Comparison of ENCODE assay signal across 11 cellular contexts in the genomic region with DNA sequence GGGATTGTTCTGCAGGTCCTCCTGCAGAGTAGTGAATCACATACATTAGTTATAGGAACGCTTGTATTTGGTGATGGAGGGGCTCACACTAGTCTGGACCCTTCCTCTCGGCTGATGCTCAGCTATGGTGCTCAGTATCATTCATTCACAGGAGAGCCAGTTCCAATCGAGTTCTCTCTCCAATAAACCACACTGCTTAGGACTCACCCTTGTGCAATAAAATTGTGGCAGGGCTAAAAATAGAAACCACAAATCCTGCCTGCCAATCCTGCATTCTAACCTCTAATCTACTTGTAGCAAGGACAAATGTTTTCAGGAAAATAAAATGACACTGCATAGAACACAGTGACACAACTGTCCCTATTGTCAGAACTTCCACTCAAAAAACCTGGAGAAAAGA.
A peak's percentile ranks its signal among the peaks of the same experiment; 100 is the strongest.
DNase-seq lines count a peak whose midpoint lies in the region; ATAC-seq and TF ChIP-seq lines count a peak whose summit lies in the region.
"Had no signal": no experiment of that assay in that cellular context is flagged by ENCODE, and none has a peak within 500 bp of the region (broad histone marks: within the 10 kb centered on the region; RNA-seq: fewer than 3 reads in every experiment).

No MANE protein-coding gene starts in this region.

- ATAC-seq in Right ventricle myocardium superior (ENCODE audit: poor library complexity) (peak; percentile 81), left colon (peak; percentile 76), upper lobe of right lung (peak; percentile 45)

- H3K4me3 ChIP-seq in right atrium auricular region (no peak overlapping the region), upper lobe of right lung (no peak overlapping the region), esophagus squamous epithelium (no peak overlapping the region), tibial nerve (no peak overlapping the region)
- H3K4me3 ChIP-seq: sigmoid colon had no signal

- TF ChIP-seq POLR2A in esophagus squamous epithelium (IDR thresholded peaks at IDR 0.05) (no peak), tibial nerve (IDR thresholded peaks at IDR 0.05) (no peak)

- intact Hi-C loops in Right ventricle myocardium superior (cut with DNase I), result no loop called here
- intact Hi-C loops in left colon (cut with DNase I, micrococcal nuclease), result no loop called here
- intact Hi-C loops in upper lobe of right lung (cut with DNase I), result no loop called here
- intact Hi-C loops in esophagus squamous epithelium (cut with DNase I), result no loop called here

- TF ChIP-seq CTCF in right atrium auricular region (IDR thresholded peaks at IDR 0.05) (no peak), upper lobe of right lung (IDR thresholded peaks at IDR 0.05) (no peak), esophagus squamous epithelium (IDR thresholded peaks at IDR 0.05) (no peak), tibial nerve (IDR thresholded peaks at IDR 0.05) (no peak)

- H3K27ac ChIP-seq in right atrium auricular region, result peak overlapping the region in 1 of 2 donors; percentile 85
- no peak overlapping the region for H3K27ac ChIP-seq in upper lobe of right lung
- H3K27ac ChIP-seq in esophagus squamous epithelium, result no peak overlapping the region
- H3K27ac ChIP-seq in tibial nerve, result peak overlapping the region in 1 of 4 donors; percentile 70
- H3K27ac ChIP-seq: sigmoid colon had no signal

- H3K4me1 ChIP-seq in right atrium auricular region (peaks cover 0 to 40% of the 10 kb centered on the region in 2 donors), upper lobe of right lung (peaks cover 43% of the 10 kb centered on the region), esophagus squamous epithelium (peaks cover 0 to 46% (median 11%) of the 10 kb centered on the region in 3 donors), tibial nerve (peaks cover 0 to 76% (median 38%) of the 10 kb centered on the region in 4 donors)

- no peaks in the 10 kb centered on the region for H3K27me3 ChIP-seq in right atrium auricular region
- H3K27me3 ChIP-seq in upper lobe of right lung, result no peaks in the 10 kb centered on the region
- no peaks in the 10 kb centered on the region for H3K27me3 ChIP-seq in esophagus squamous epithelium
- H3K27me3 ChIP-seq in tibial nerve, result no peaks in the 10 kb centered on the region
- H3K27me3 ChIP-seq: sigmoid colon had no signal

- H3K9me3 ChIP-seq in right atrium auricular region (no peaks in the 10 kb centered on the region), upper lobe of right lung (no peaks in the 10 kb centered on the region), esophagus squamous epithelium (no peaks in the 10 kb centered on the region), tibial nerve (no peaks in the 10 kb centered on the region)
- H3K9me3 ChIP-seq: sigmoid colon had no signal

- 60% methylated on average over 3 of the region's 3 CpGs; no CpG with 5 or more reads in 1 of the 2 donors for WGBS in esophagus squamous epithelium, 2 donors
- whole genome bisulfite sequencing in tibial nerve, 2 donors, result 71 to 74% methylated on average over 3 of the region's 3 CpGs

- no peak for TF ChIP-seq EP300 in tibial nerve (IDR thresholded peaks at IDR 0.05)

- no peaks in the 10 kb centered on the region for H3K36me3 ChIP-seq in right atrium auricular region
- no peaks in the 10 kb centered on the region for H3K36me3 ChIP-seq in upper lobe of right lung
- no peaks in the 10 kb centered on the region for H3K36me3 ChIP-seq in esophagus squamous epithelium
- no peaks in the 10 kb centered on the region for H3K36me3 ChIP-seq in tibial nerve
- H3K36me3 ChIP-seq: sigmoid colon had no signal

- no peak for DNase-seq in Right ventricle myocardium superior
- DNase-seq in right atrium auricular region (ENCODE audit: low spot score), result no peak
- peak; percentile 40 for DNase-seq in amniotic epithelial cell (ENCODE audit: low read depth)
- DNase-seq in left colon, result peak in 1 of 2 donors; percentile 44
- DNase-seq in upper lobe of right lung, result no peak
- DNase-seq in NCI-H1417 (lab: John Stamatoyannopoulos, UW), result no peak
- DNase-seq in esophagus squamous epithelium (lab: John Stamatoyannopoulos, UW), result no peak
- no peak for DNase-seq in tibial nerve (ENCODE audit: low spot score in 2 of 2)
- DNase-seq: activated effector memory CD4-positive, alpha-beta T cell treated with anti-CD3 and anti-CD28 coated beads, Interleukin-2, amount 50 U/mL, for 16 hours; NCI-H1105 treated with DMSO at 0.1 percent for 48 hours; sigmoid colon had no signal
